Comparison of ENCODE assay signal across 1 cellular context in the genomic region with DNA sequence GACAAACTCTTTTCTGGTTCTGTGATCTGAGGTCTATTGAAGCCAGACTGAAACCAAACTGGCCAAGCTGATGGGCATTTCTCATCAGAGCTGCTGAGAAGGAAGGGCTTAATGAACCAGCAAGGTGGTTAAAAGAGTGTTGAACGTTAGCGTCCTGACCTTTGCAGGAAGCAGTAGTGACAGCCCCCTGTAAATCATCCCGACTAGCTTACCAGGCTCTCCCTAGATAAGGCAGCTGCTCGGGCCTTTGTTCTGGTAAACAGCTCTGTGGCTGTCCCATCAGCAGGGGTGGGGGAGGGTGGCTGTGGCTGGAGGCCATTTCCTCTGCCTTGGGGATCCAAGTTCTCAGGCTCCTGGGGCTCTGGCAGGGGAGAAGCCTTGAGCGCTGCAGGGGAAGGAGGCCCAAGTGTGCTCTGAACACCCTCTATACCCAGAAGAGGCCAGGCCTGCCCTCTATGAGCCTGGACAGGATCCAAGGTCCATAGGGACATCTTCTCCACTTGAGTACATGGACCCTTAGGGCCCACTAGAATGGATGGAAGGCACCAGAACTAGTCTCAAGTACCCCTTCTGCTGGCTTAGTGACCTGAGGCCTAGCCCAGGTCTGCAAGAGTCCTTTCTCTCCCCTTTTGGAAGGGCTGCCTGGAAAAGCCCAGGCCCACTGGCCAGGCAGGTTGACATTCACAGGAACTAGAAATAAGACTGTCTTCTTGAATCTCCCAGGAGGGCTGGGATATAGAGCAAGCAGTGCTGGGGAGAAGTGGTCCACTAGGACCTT.
A peak's percentile ranks its signal among the peaks of the same experiment; 100 is the strongest.
TF ChIP-seq lines count a peak whose summit lies in the region.

No MANE protein-coding gene starts in this region.

TF ChIP-seq in K562, 482 proteins besides CTCF, POLR2A, EP300 and RAD21 (continued from another document and continues in another):
- TF ChIP-seq NRF1 (conservative IDR thresholded peaks at IDR 0.05 in 1 of 2, IDR thresholded peaks at IDR 0.05 in 1 of 2) (peak in 1 of 2 experiments; percentile 53; a peak in 1 of 4 replicates), PBX2 (CRISPR knock-in tag; IDR thresholded peaks at IDR 0.05; ENCODE audit: low read depth) (no peak; the same call in 1 of the 2 replicates), PBX2 (tag; conservative IDR thresholded peaks at IDR 0.05; ENCODE audit: low read depth) (peak; percentile 100), MEF2A (IDR thresholded peaks at IDR 0.05; ENCODE audit: control insufficient read depth, low read depth, low read length) (peak; percentile 71), NCOA1 (IDR thresholded peaks at IDR 0.05; ENCODE audit: low read depth) (peak; percentile 92), CREBBP (IDR thresholded peaks at IDR 0.05; ENCODE audit: low read depth, low read length) (no peak), ZNF174 (CRISPR knock-in tag; IDR thresholded peaks at IDR 0.05) (peak; percentile 73; the same call in 1 of the 2 replicates), ZNF77 (CRISPR knock-in tag; IDR thresholded peaks at IDR 0.05) (no peak), ZNF644 (tag; IDR thresholded peaks at IDR 0.05; ENCODE audit: low read depth) (peak; percentile 88; the same call in 1 of the 2 replicates), HDAC6 (IDR thresholded peaks at IDR 0.05; ENCODE audit: low read depth, low read length) (no peak), SIN3A (IDR thresholded peaks at IDR 0.05; ENCODE audit: borderline replicate concordance in 2 of 2, control insufficient read depth in 1 of 2, low read depth in 2 of 2, low read length in 2 of 2) (0 out of 4 replicates have a peak, but pooled peaks have one; percentile 50 to 51), MTA1 (IDR thresholded peaks at IDR 0.05; ENCODE audit: borderline replicate concordance) (peak; percentile 77; the same call in 1 of the 2 replicates), MEF2D (tag; conservative IDR thresholded peaks at IDR 0.05; ENCODE audit: low read depth) (peak; percentile 76; the same call in 1 of the 2 replicates), GABPA (tag; conservative IDR thresholded peaks at IDR 0.05; ENCODE audit: low read depth) (peak; percentile 81), HINFP (tag; conservative IDR thresholded peaks at IDR 0.05; ENCODE audit: low read depth) (peak; percentile 61), TBL1XR1 (IDR thresholded peaks at IDR 0.05; ENCODE audit: low read length in 2 of 2) (peak; percentile 96 to 97), FOXK1 (CRISPR knock-in tag; IDR thresholded peaks at IDR 0.05; ENCODE audit: borderline replicate concordance) (peak; percentile 96), NUFIP1 (IDR thresholded peaks at IDR 0.05; ENCODE audit: partially characterized antibody) (peak; percentile 92), SRF (CRISPR knock-in tag; IDR thresholded peaks at IDR 0.05) (no peak), IRF1 (CRISPR knock-in tag; IDR thresholded peaks at IDR 0.05; ENCODE audit: borderline replicate concordance) (no peak), MXD1 (CRISPR knock-in tag; IDR thresholded peaks at IDR 0.05; ENCODE audit: borderline replicate concordance, poor library complexity, severe bottlenecking) (no peak), NR2C1 (IDR thresholded peaks at IDR 0.05) (peak; percentile 92), NR2C1 (tag; IDR thresholded peaks at IDR 0.05) (peak; percentile 95), ZZZ3 (IDR thresholded peaks at IDR 0.05) (no peak), CXXC5 (CRISPR knock-in tag; IDR thresholded peaks at IDR 0.05) (peak; percentile 97), KDM4B (IDR thresholded peaks at IDR 0.05; ENCODE audit: borderline replicate concordance in 2 of 2, low read depth in 1 of 2) (peak in 1 of 2 experiments; percentile 92; a peak in 2 of 4 replicates), CHD4 (IDR thresholded peaks at IDR 0.05; ENCODE audit: insufficient read depth, insufficient replicate concordance, low read depth, low read length, poor library complexity, severe bottlenecking) (no peak)
- TF ChIP-seq, protein P1, sequence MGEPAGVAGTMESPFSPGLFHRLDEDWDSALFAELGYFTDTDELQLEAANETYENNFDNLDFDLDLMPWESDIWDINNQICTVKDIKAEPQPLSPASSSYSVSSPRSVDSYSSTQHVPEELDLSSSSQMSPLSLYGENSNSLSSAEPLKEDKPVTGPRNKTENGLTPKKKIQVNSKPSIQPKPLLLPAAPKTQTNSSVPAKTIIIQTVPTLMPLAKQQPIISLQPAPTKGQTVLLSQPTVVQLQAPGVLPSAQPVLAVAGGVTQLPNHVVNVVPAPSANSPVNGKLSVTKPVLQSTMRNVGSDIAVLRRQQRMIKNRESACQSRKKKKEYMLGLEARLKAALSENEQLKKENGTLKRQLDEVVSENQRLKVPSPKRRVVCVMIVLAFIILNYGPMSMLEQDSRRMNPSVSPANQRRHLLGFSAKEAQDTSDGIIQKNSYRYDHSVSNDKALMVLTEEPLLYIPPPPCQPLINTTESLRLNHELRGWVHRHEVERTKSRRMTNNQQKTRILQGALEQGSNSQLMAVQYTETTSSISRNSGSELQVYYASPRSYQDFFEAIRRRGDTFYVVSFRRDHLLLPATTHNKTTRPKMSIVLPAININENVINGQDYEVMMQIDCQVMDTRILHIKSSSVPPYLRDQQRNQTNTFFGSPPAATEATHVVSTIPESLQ (CRISPR knock-in tag; IDR thresholded peaks at IDR 0.05), result no peak; the same call in 1 of the 2 replicates
- TF ChIP-seq, protein P2, sequence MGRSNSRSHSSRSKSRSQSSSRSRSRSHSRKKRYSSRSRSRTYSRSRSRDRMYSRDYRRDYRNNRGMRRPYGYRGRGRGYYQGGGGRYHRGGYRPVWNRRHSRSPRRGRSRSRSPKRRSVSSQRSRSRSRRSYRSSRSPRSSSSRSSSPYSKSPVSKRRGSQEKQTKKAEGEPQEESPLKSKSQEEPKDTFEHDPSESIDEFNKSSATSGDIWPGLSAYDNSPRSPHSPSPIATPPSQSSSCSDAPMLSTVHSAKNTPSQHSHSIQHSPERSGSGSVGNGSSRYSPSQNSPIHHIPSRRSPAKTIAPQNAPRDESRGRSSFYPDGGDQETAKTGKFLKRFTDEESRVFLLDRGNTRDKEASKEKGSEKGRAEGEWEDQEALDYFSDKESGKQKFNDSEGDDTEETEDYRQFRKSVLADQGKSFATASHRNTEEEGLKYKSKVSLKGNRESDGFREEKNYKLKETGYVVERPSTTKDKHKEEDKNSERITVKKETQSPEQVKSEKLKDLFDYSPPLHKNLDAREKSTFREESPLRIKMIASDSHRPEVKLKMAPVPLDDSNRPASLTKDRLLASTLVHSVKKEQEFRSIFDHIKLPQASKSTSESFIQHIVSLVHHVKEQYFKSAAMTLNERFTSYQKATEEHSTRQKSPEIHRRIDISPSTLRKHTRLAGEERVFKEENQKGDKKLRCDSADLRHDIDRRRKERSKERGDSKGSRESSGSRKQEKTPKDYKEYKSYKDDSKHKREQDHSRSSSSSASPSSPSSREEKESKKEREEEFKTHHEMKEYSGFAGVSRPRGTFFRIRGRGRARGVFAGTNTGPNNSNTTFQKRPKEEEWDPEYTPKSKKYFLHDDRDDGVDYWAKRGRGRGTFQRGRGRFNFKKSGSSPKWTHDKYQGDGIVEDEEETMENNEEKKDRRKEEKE (IDR thresholded peaks at IDR 0.05; ENCODE audit: borderline replicate concordance in 1 of 2, control insufficient read depth in 1 of 2, low read depth in 2 of 2, low read length in 1 of 2), result peak in 1 of 2 experiments; percentile 90; a peak in 2 of 4 replicates
- TF ChIP-seq, protein P3, sequence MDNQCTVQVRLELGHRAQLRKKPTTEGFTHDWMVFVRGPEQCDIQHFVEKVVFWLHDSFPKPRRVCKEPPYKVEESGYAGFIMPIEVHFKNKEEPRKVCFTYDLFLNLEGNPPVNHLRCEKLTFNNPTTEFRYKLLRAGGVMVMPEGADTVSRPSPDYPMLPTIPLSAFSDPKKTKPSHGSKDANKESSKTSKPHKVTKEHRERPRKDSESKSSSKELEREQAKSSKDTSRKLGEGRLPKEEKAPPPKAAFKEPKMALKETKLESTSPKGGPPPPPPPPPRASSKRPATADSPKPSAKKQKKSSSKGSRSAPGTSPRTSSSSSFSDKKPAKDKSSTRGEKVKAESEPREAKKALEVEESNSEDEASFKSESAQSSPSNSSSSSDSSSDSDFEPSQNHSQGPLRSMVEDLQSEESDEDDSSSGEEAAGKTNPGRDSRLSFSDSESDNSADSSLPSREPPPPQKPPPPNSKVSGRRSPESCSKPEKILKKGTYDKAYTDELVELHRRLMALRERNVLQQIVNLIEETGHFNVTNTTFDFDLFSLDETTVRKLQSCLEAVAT (IDR thresholded peaks at IDR 0.05), result peak; percentile 47 to 79; a peak in 3 of 4 replicates
- TF ChIP-seq, protein P4, sequence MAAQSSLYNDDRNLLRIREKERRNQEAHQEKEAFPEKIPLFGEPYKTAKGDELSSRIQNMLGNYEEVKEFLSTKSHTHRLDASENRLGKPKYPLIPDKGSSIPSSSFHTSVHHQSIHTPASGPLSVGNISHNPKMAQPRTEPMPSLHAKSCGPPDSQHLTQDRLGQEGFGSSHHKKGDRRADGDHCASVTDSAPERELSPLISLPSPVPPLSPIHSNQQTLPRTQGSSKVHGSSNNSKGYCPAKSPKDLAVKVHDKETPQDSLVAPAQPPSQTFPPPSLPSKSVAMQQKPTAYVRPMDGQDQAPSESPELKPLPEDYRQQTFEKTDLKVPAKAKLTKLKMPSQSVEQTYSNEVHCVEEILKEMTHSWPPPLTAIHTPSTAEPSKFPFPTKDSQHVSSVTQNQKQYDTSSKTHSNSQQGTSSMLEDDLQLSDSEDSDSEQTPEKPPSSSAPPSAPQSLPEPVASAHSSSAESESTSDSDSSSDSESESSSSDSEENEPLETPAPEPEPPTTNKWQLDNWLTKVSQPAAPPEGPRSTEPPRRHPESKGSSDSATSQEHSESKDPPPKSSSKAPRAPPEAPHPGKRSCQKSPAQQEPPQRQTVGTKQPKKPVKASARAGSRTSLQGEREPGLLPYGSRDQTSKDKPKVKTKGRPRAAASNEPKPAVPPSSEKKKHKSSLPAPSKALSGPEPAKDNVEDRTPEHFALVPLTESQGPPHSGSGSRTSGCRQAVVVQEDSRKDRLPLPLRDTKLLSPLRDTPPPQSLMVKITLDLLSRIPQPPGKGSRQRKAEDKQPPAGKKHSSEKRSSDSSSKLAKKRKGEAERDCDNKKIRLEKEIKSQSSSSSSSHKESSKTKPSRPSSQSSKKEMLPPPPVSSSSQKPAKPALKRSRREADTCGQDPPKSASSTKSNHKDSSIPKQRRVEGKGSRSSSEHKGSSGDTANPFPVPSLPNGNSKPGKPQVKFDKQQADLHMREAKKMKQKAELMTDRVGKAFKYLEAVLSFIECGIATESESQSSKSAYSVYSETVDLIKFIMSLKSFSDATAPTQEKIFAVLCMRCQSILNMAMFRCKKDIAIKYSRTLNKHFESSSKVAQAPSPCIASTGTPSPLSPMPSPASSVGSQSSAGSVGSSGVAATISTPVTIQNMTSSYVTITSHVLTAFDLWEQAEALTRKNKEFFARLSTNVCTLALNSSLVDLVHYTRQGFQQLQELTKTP (IDR thresholded peaks at IDR 0.05; ENCODE audit: low read depth in 1 of 2, partially characterized antibody in 2 of 2), result peak; percentile 80 to 81
- TF ChIP-seq, protein P5, sequence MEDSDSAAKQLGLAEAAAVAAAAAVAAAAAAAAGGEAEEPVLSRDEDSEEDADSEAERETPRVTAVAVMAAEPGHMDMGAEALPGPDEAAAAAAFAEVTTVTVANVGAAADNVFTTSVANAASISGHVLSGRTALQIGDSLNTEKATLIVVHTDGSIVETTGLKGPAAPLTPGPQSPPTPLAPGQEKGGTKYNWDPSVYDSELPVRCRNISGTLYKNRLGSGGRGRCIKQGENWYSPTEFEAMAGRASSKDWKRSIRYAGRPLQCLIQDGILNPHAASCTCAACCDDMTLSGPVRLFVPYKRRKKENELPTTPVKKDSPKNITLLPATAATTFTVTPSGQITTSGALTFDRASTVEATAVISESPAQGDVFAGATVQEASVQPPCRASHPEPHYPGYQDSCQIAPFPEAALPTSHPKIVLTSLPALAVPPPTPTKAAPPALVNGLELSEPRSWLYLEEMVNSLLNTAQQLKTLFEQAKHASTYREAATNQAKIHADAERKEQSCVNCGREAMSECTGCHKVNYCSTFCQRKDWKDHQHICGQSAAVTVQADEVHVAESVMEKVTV (CRISPR knock-in tag; IDR thresholded peaks at IDR 0.05), result no peak
